In genomic region chr10:71011141-71011540, GRCh38 we compare ENCODE assay signal across 1 cellular context.
TF ChIP-seq lines count a peak whose summit lies in the region.

No MANE protein-coding gene starts in this region.

TF ChIP-seq in GM23338, 12 proteins besides CTCF, POLR2A, EP300 and RAD21 (continued from another document):
- TF ChIP-seq ZNF462 (CRISPR knock-in tag; IDR thresholded peaks at IDR 0.05) (no peak), ZNF331 (CRISPR knock-in tag; IDR thresholded peaks at IDR 0.05; ENCODE audit: low read depth) (no peak), POLR2AphosphoS5 (IDR thresholded peaks at IDR 0.05; ENCODE audit: low read depth) (no peak)
